Comparison of ENCODE assay signal across 28 cellular contexts in the genomic region with DNA sequence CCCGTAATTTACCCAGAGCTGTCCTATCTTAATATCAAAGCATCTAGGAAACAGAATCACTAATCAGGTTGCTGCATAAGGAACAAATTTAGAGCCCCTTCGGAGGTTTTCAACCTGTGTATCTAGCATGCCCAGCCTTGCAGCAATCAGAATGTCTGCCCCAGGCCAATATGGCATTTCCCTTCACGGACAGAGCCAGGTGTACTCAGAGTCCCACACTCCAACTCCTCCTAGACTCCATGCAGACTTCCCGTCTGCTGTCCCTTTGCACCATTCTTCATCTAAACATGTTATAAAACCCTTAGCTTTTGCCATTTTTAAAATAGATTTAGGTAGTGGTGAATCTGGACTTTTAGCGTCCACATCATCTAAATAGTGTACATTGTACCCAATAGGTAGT.
"Had no signal": no experiment of that assay in that cellular context is flagged by ENCODE, and none has a peak within 500 bp of the region (broad histone marks: within the 10 kb centered on the region; RNA-seq: fewer than 3 reads in every experiment).

No MANE protein-coding gene starts in this region.

- H3K4me3 ChIP-seq: stomach, suprapubic skin, testis, thoracic aorta, thyroid gland, tibial artery, tibial nerve, transverse colon, upper lobe of left lung, upper lobe of right lung, uterus, vagina had no signal

- DNase-seq: stimulated activated CD4-positive, alpha-beta T cell treated with anti-CD3 and anti-CD28 coated beads, Interleukin-2, amount 100 ng/mL, for 48 hours; stimulated activated CD4-positive, alpha-beta T cell treated with anti-CD3 and anti-CD28 coated beads, Interleukin-4, amount 100 ng/mL, for 1 hour; stimulated activated CD4-positive, alpha-beta T cell treated with anti-CD3 and anti-CD28 coated beads, Interleukin-4, amount 100 ng/mL, for 24 hours; stimulated activated CD4-positive, alpha-beta T cell treated with anti-CD3 and anti-CD28 coated beads, Interleukin-4, amount 100 ng/mL, for 4 hours; stimulated activated CD8-positive, alpha-beta memory T cell treated with anti-CD3 and anti-CD28 coated beads, Interleukin-4, amount 100 ng/mL, for 48 hours; stimulated activated naive B cell treated with anti-CD40 and anti-IgM and Interleukin-4, amounts not matched to agents 10 μg/mL and 1 μg/mL and 100 μg/mL, for 72 hours; stimulated activated naive CD4-positive, alpha-beta T cell; stimulated activated naive CD4-positive, alpha-beta T cell treated with Interleukin-2 at 50 U/mL for 16 hours; stimulated activated naive CD8-positive, alpha-beta T cell treated with anti-CD3 and anti-CD28 coated beads, Interleukin-15, amount 100 ng/mL, for 72 hours; stimulated activated naive CD8-positive, alpha-beta T cell treated with anti-CD3 and anti-CD28 coated beads, Interleukin-15, Interleukin-2, amounts not matched to agents 100 U/mL and 50 U/mL, for 24 hours; stomach; substantia nigra; testis; thyroid gland; tibial artery; transverse colon; trophoblast cell; upper lobe of left lung; upper lobe of right lung; uterus had no signal

- H3K36me3 Mint-ChIP-seq: stimulated activated effector memory CD8-positive, alpha-beta T cell treated with anti-CD3 and anti-CD28 coated beads, Interleukin-12 subunit alpha, Interleukin-12 subunit beta, amount 100 ng/mL, for 72 hours; type B pancreatic cell had no signal

- H3K9me3 ChIP-seq: stomach, suprapubic skin, testis, thoracic aorta, thyroid gland, tibial artery, tibial nerve, transverse colon, upper lobe of left lung, upper lobe of right lung, uterus, vagina had no signal

- H3K27ac Mint-ChIP-seq: stimulated activated effector memory CD8-positive, alpha-beta T cell treated with anti-CD3 and anti-CD28 coated beads, Interleukin-12 subunit alpha, Interleukin-12 subunit beta, amount 100 ng/mL, for 72 hours; stimulated activated memory B cell treated with anti-CD40 and anti-IgM and Interleukin-4, amounts not matched to agents 10 μg/mL and 1 μg/mL and 100 μg/mL, for 72 hours; stimulated activated naive B cell treated with anti-CD40 and anti-IgM and Interleukin-4, amounts not matched to agents 10 μg/mL and 1 μg/mL and 100 μg/mL, for 72 hours; stimulated activated naive CD8-positive, alpha-beta T cell treated with anti-CD3 and anti-CD28 coated beads, Interleukin-15, amount 100 ng/mL, for 72 hours; stimulated activated naive CD8-positive, alpha-beta T cell treated with anti-CD3 and anti-CD28 coated beads, Interleukin-15, Interleukin-2, amounts not matched to agents 100 ng/mL and 50 ng/mL, for 24 hours; type B pancreatic cell had no signal

- H3K9me3 Mint-ChIP-seq: stimulated activated effector memory CD8-positive, alpha-beta T cell treated with anti-CD3 and anti-CD28 coated beads, Interleukin-12 subunit alpha, Interleukin-12 subunit beta, amount 100 ng/mL, for 72 hours; stimulated activated memory B cell treated with anti-CD40 and anti-IgM and Interleukin-4, amounts not matched to agents 10 μg/mL and 1 μg/mL and 100 μg/mL, for 72 hours; stimulated activated naive CD8-positive, alpha-beta T cell treated with anti-CD3 and anti-CD28 coated beads, Interleukin-15, amount 100 ng/mL, for 72 hours; stimulated activated naive CD8-positive, alpha-beta T cell treated with anti-CD3 and anti-CD28 coated beads, Interleukin-15, Interleukin-2, amounts not matched to agents 100 ng/mL and 50 ng/mL, for 24 hours; type B pancreatic cell had no signal

- H3K4me1 Mint-ChIP-seq: stimulated activated effector memory CD8-positive, alpha-beta T cell treated with anti-CD3 and anti-CD28 coated beads, Interleukin-12 subunit alpha, Interleukin-12 subunit beta, amount 100 ng/mL, for 72 hours; stimulated activated memory B cell treated with anti-CD40 and anti-IgM and Interleukin-4, amounts not matched to agents 10 μg/mL and 1 μg/mL and 100 μg/mL, for 72 hours; stimulated activated naive CD8-positive, alpha-beta T cell treated with anti-CD3 and anti-CD28 coated beads, Interleukin-15, amount 100 ng/mL, for 72 hours had no signal

- H3K36me3 ChIP-seq: stomach, suprapubic skin, thyroid gland, tibial artery, tibial nerve, transverse colon, upper lobe of left lung, upper lobe of right lung, uterus, vagina had no signal

- H3K27me3 ChIP-seq: stomach, suprapubic skin, testis, thyroid gland, tibial artery, tibial nerve, transverse colon, upper lobe of left lung, upper lobe of right lung, uterus, vagina had no signal

- H3K27me3 Mint-ChIP-seq: stimulated activated memory B cell treated with anti-CD40 and anti-IgM and Interleukin-4, amounts not matched to agents 10 μg/mL and 1 μg/mL and 100 μg/mL, for 72 hours; stimulated activated naive B cell treated with anti-CD40 and anti-IgM and Interleukin-4, amounts not matched to agents 10 μg/mL and 1 μg/mL and 100 μg/mL, for 72 hours; stimulated activated naive CD8-positive, alpha-beta T cell treated with anti-CD3 and anti-CD28 coated beads, Interleukin-15, amount 100 ng/mL, for 72 hours; stimulated activated naive CD8-positive, alpha-beta T cell treated with anti-CD3 and anti-CD28 coated beads, Interleukin-15, Interleukin-2, amounts not matched to agents 100 ng/mL and 50 ng/mL, for 24 hours; type B pancreatic cell had no signal

- H3K27ac ChIP-seq: stomach, suprapubic skin, testis, thoracic aorta, thyroid gland, tibial artery, transverse colon, upper lobe of left lung, upper lobe of right lung, uterus, vagina had no signal

- H3K4me3 Mint-ChIP-seq: stimulated activated effector memory CD8-positive, alpha-beta T cell treated with anti-CD3 and anti-CD28 coated beads, Interleukin-12 subunit alpha, Interleukin-12 subunit beta, amount 100 ng/mL, for 72 hours; stimulated activated memory B cell treated with anti-CD40 and anti-IgM and Interleukin-4, amounts not matched to agents 10 μg/mL and 1 μg/mL and 100 μg/mL, for 72 hours; stimulated activated naive B cell treated with anti-CD40 and anti-IgM and Interleukin-4, amounts not matched to agents 10 μg/mL and 1 μg/mL and 100 μg/mL, for 72 hours; stimulated activated naive CD8-positive, alpha-beta T cell treated with anti-CD3 and anti-CD28 coated beads, Interleukin-15, amount 100 ng/mL, for 72 hours; stimulated activated naive CD8-positive, alpha-beta T cell treated with anti-CD3 and anti-CD28 coated beads, Interleukin-15, Interleukin-2, amounts not matched to agents 100 ng/mL and 50 ng/mL, for 24 hours; type B pancreatic cell had no signal

- H3K4me1 ChIP-seq: testis, upper lobe of right lung, uterus had no signal
